9 cellular contexts compared by ENCODE assay signal in genomic region chr9:21804336-21804735, GRCh38. TPM values are rescaled to one million over a fixed set of nuclear protein-coding genes. Genes with fewer than 3 reads are reported as not detected.
DNase-seq lines count a peak whose midpoint lies in the region; ATAC-seq and TF ChIP-seq lines count a peak whose summit lies in the region.
"Had no signal": no experiment of that assay in that cellular context is flagged by ENCODE, and none has a peak within 500 bp of the region (broad histone marks: within the 10 kb centered on the region; RNA-seq: fewer than 3 reads in every experiment).

No MANE protein-coding gene starts in this region.

- DNase-seq in GM23248 (no peak), NCI-H1694 treated with DMSO at 0.1 percent for 48 hours (lab: John Stamatoyannopoulos, UW) (peak; percentile 46), colonic mucosa (no peak), neural crest cell (ENCODE audit: low read depth, low spot score) (no peak), GM13976 (ENCODE audit: low spot score) (no peak), DMS53 treated with DMSO at 0.1 percent for 48 hours (lab: John Stamatoyannopoulos, UW; ENCODE audit: unreplicated experiment) (no peak), HK-2 (ENCODE audit: unreplicated experiment) (no peak)

- H3K27ac Mint-ChIP-seq in neural crest cell (ENCODE audit: unreplicated experiment), result no peak overlapping the region

- H3K9ac ChIP-seq in GM23248 (peak overlapping the region; percentile 90; the same call in 1 of the 2 replicates), colonic mucosa (ENCODE audit: low read depth in 2 of 2, low read length in 2 of 2) (peak overlapping the region in 1 of 2 donors; percentile 73)

- H3K9me3 ChIP-seq in GM23248 (ENCODE audit: low read depth) (no peaks in the 10 kb centered on the region), colonic mucosa (no peaks in the 10 kb centered on the region)

- peaks cover 50% of the 10 kb centered on the region for H3K4me1 Mint-ChIP-seq in neural crest cell

- intact Hi-C loops in colonic mucosa (cut with DNase I), result no loop called here

- H3K27me3 Mint-ChIP-seq in neural crest cell (ENCODE audit: low read depth), result peaks cover 17% of the 10 kb centered on the region

- H3K9me2 ChIP-seq in GM23248 (ENCODE audit: insufficient read depth), result no peaks in the 10 kb centered on the region

- H3K79me2 ChIP-seq in GM23248 (ENCODE audit: insufficient read depth), result peaks cover 80% of the 10 kb centered on the region

- H4K20me1 ChIP-seq in GM23248 (ENCODE audit: insufficient read depth), result no peaks in the 10 kb centered on the region

- peaks cover 23% of the 10 kb centered on the region for H3K4me1 ChIP-seq in GM23248 (ENCODE audit: insufficient read depth)
- no peaks in the 10 kb centered on the region for H3K4me1 ChIP-seq in colonic mucosa

- in situ Hi-C loops in GM23248 (cut with MboI), result loop anchor here (25.0 kb wide), 1 partner anchor 308 kb away; no protein-coding TSS in a partner anchor
- in situ Hi-C loops in GM13976 (cut with MboI; ENCODE audit: low sequenced_read_pairs, unreplicated experiment), result loop anchor here (10.0 to 25.0 kb wide), 3 partner anchors 233 to 658 kb away; no protein-coding TSS in a partner anchor

- no peak overlapping the region for H3K27ac ChIP-seq in GM23248
- H3K27ac ChIP-seq in colonic mucosa, result no peak overlapping the region
- H3K27ac ChIP-seq: cardiac muscle cell had no signal

- TF ChIP-seq CTCF in colonic mucosa (IDR thresholded peaks at IDR 0.05) (no peak), neural crest cell (conservative IDR thresholded peaks at IDR 0.05) (no peak), GM13976 (IDR thresholded peaks at IDR 0.05; ENCODE audit: borderline replicate concordance, control extremely low read depth, extremely low read depth, insufficient read depth, missing control alignments) (no peak)

- peaks cover 13% of the 10 kb centered on the region for H3F3A ChIP-seq in GM23248 (ENCODE audit: insufficient read depth)

- no peaks in the 10 kb centered on the region for H3K9me3 Mint-ChIP-seq in neural crest cell

- peaks cover 14% of the 10 kb centered on the region for H3K36me3 Mint-ChIP-seq in neural crest cell (ENCODE audit: low read depth)

- H3K4me3 Mint-ChIP-seq in neural crest cell, result peak overlapping the region; percentile 100

- H2AFZ ChIP-seq in GM23248, result no peak overlapping the region

- H3K4me3 ChIP-seq in GM23248, result peak overlapping the region; percentile 89
- peak overlapping the region; percentile 79 for H3K4me3 ChIP-seq in colonic mucosa

- H3K27me3 ChIP-seq in GM23248 (replicated peaks; ENCODE audit: insufficient read depth), result no peaks in the 10 kb centered on the region
- no peaks in the 10 kb centered on the region for H3K27me3 ChIP-seq in colonic mucosa

- no peak for ATAC-seq in HG02571 (IDR thresholded peaks at IDR 0.05; ENCODE audit: unreplicated experiment)

- H3K36me3 ChIP-seq in GM23248 (ENCODE audit: low read depth), result no peaks in the 10 kb centered on the region
- H3K36me3 ChIP-seq in colonic mucosa, result no peaks in the 10 kb centered on the region

- WGBS in GM23248 (ENCODE audit: low coverage in 1 of 2, low lambda C conversion rate in 2 of 2, missing lambda C conversion rate in 2 of 2), 2 experiments, result 90% methylated on average over 2 of the region's 2 CpGs

- peak overlapping the region; percentile 100 for H3K4me2 ChIP-seq in GM23248 (ENCODE audit: unreplicated experiment)

RNA-seq across cellular contexts. Expression of gene MTAP, which starts 1.9 kb away (rescaled TPM):
- total RNA-seq in GM23248 (2014; rRNA removed; shearing (Covaris generic)), result 26.7 and 29.8 TPM in 2 replicates
- 44.8 and 47.8 TPM in 2 replicates for polyA plus RNA-seq in GM23248 (2016; fragmentation: Nextera tagmentation; extraction: Ambion mirVana)
- total RNA-seq in colonic mucosa, result 10 to 100 TPM; 22.0 to 24.4 TPM
- 90.1 and 106 TPM in 2 replicates for total RNA-seq in neural crest cell
